Comparison of ENCODE assay signal across 8 cellular contexts in the genomic region with DNA sequence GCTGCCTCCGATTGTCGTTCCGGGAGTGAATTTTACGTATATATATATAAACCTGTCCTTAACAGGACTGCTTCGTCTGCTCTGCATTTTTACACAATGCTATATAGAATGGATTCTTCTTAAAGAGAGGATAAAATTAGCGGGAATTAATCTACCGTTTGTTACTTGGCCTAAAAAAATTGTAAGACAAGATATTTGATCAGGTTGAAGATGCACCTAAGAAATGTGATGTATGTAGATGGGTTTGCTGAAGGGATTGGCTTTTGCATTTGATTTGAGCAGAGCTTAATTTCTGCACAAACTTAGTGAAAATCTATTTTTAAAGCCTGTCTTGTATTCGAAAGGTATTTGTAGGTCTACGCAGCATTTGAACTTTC. TPM values are rescaled to one million over a fixed set of nuclear protein-coding genes. Genes with fewer than 3 reads are reported as not detected.
DNase-seq lines count a peak whose midpoint lies in the region; ATAC-seq, FAIRE-seq and TF ChIP-seq lines count a peak whose summit lies in the region.

No MANE protein-coding gene starts in this region.

- H3K4me1 ChIP-seq in ACC112 (ENCODE audit: control insufficient read depth, insufficient read depth, low read length, unreplicated experiment) (peaks cover 53% of the 10 kb centered on the region), HCT116 (ENCODE audit: control insufficient read depth in 1 of 2, insufficient read depth in 2 of 2, low read length in 2 of 2) (peaks cover 3 to 19% of the 10 kb centered on the region in 2 experiments; a peak in 2 of 4 replicates), K562 (replicated peaks in 1 of 2; ENCODE audit: control insufficient read depth in 2 of 2, insufficient read depth in 2 of 2, low read length in 2 of 2) (peaks cover 3 to 31% of the 10 kb centered on the region in 2 experiments), lung (ENCODE audit: control insufficient read depth in 2 of 2, insufficient read depth in 2 of 2, low read length in 2 of 2) (peaks cover 5 to 24% of the 10 kb centered on the region in 2 donors), upper lobe of right lung (peaks cover 52% of the 10 kb centered on the region)

- H3K4me3 ChIP-seq in ACC112 (ENCODE audit: low read depth, low read length) = peak overlapping the region; percentile 99
- H3K4me3 ChIP-seq in HCT116 (replicated peaks in 1 of 2; ENCODE audit: low read depth in 1 of 2, low read length in 2 of 2) = peak overlapping the region; percentile 76 to 77
- peak overlapping the region; percentile 90 for H3K4me3 ChIP-seq in K562
- peak overlapping the region; percentile 74 for H3K4me3 ChIP-seq in lung
- peak overlapping the region; percentile 89 for H3K4me3 ChIP-seq in upper lobe of right lung

- H3K79me2 ChIP-seq in ACC112 (ENCODE audit: control insufficient read depth, insufficient read depth, low read length, unreplicated experiment) (peaks cover 60% of the 10 kb centered on the region), HCT116 (ENCODE audit: insufficient read depth, low read length) (peaks cover 58% of the 10 kb centered on the region), K562 (ENCODE audit: control insufficient read depth, insufficient read depth, low read length) (peaks cover 66% of the 10 kb centered on the region)

- RAD21 ChIA-PET in HCT116 (lab: Charles Lee; ENCODE audit: low non-redundant PET in 1 of 2, low total read pairs in 2 of 2, uncharacterized antibody in 2 of 2, unreplicated experiment in 2 of 2) = interaction anchor here (0.9 to 1.4 kb wide), 2 partner anchors 131 to 158 kb away, joined by 3 to 9 read pairs; no protein-coding TSS in a partner anchor

- peak overlapping the region; percentile 89 for H3K4me2 ChIP-seq in HCT116 (ENCODE audit: low read length)
- H3K4me2 ChIP-seq in K562 (ENCODE audit: insufficient read depth, low read length) = peak overlapping the region; percentile 84

- no peaks in the 10 kb centered on the region for H3K27me3 ChIP-seq in ACC112 (ENCODE audit: insufficient read depth, low read length)
- no peaks in the 10 kb centered on the region for H3K27me3 ChIP-seq in HCT116 (ENCODE audit: insufficient read depth, low read length)
- H3K27me3 ChIP-seq in K562 (ENCODE audit: control insufficient read depth in 2 of 2, insufficient read depth in 2 of 2, low read length in 2 of 2) = no peaks in the 10 kb centered on the region
- H3K27me3 ChIP-seq in lung (ENCODE audit: control insufficient read depth, insufficient read depth) = no peaks in the 10 kb centered on the region
- H3K27me3 ChIP-seq in upper lobe of right lung = no peaks in the 10 kb centered on the region

- H3K36me3 ChIP-seq in ACC112 (ENCODE audit: insufficient read depth, low read length) (no peaks in the 10 kb centered on the region), HCT116 (ENCODE audit: control insufficient read depth in 1 of 2, insufficient read depth in 2 of 2, low read length in 2 of 2) (no peaks in the 10 kb centered on the region), K562 (ENCODE audit: control insufficient read depth, insufficient read depth, low read length) (no peaks in the 10 kb centered on the region), lung (ENCODE audit: control insufficient read depth in 2 of 2, insufficient read depth in 2 of 2, low read length in 2 of 2) (no peaks in the 10 kb centered on the region), upper lobe of right lung (no peaks in the 10 kb centered on the region)

- 2% methylated on average over 9 of the region's 9 CpGs for WGBS in K562 (ENCODE audit: insufficient coverage, low coverage, missing lambda C conversion rate)
- 0 to 1% methylated on average over 9 of the region's 9 CpGs for WGBS in lung, 2 donors

- H3K9ac ChIP-seq in HCT116 (ENCODE audit: low read length) = peak overlapping the region; percentile 97
- H3K9ac ChIP-seq in K562 (ENCODE audit: insufficient read depth in 1 of 2, low read depth in 2 of 2, low read length in 2 of 2) = peak overlapping the region; percentile 82 to 99

- CTCF ChIA-PET in HCT116 (lab: Charles Lee) (interaction anchor here (1.0 to 2.6 kb wide), 3 partner anchors 131 to 186 kb away, joined by 4 to 29 read pairs (median 12); no protein-coding TSS in a partner anchor), K562 (lab: Yijun Ruan, JAX; ENCODE audit: low intra/inter-chr PET ratio) (interaction anchor here (0.6 to 4.3 kb wide), 5 partner anchors 131 to 213 kb away, joined by 4 to 48 read pairs (median 7); no protein-coding TSS in a partner anchor)

- H2AFZ ChIP-seq in ACC112 (ENCODE audit: low read length, unreplicated experiment) = no peak overlapping the region
- H2AFZ ChIP-seq in HCT116 (ENCODE audit: low read depth, low read length, poor library complexity, severe bottlenecking) = no peak overlapping the region
- peak overlapping the region; percentile 85 for H2AFZ ChIP-seq in K562 (ENCODE audit: low read depth, low read length)

- no peak for TF ChIP-seq POLR2A in HCT116 (IDR thresholded peaks at IDR 0.05; ENCODE audit: borderline replicate concordance, extremely low read depth, insufficient read depth, insufficient read length)
- TF ChIP-seq POLR2A in K562 (conservative IDR thresholded peaks at IDR 0.05) = no peak

- TF ChIP-seq CTCF in HCT116 (IDR thresholded peaks at IDR 0.05 in 2 of 3, conservative IDR thresholded peaks at IDR 0.05 in 1 of 3; ENCODE audit: borderline replicate concordance in 1 of 3, insufficient read depth in 1 of 3, low read depth in 2 of 3, low read length in 2 of 3) (no peak), K562 (IDR thresholded peaks at IDR 0.05 in 2 of 3, conservative IDR thresholded peaks at IDR 0.05 in 1 of 3; ENCODE audit: insufficient read depth in 2 of 3, low read depth in 1 of 3, low read length in 3 of 3) (no peak), lung (IDR thresholded peaks at IDR 0.05; ENCODE audit: control extremely low read depth, extremely low read depth) (no peak), upper lobe of right lung (IDR thresholded peaks at IDR 0.05) (no peak)

- TF ChIP-seq RAD21 in HCT116 (IDR thresholded peaks at IDR 0.05; ENCODE audit: low read depth) (0 out of 2 replicates have a peak, but pooled peaks have one; percentile 1), K562 (CRISPR knock-in tag; conservative IDR thresholded peaks at IDR 0.05 in 1 of 2, IDR thresholded peaks at IDR 0.05 in 1 of 2) (no peak)

- DNase-seq in HCT116 (ENCODE audit: low read depth, low spot score) (no peak), K562 (ENCODE audit: extremely low read depth in 1 of 4, low spot score in 3 of 4) (no peak), lung (ENCODE audit: low spot score) (no peak), upper lobe of right lung (no peak)

- H3K27ac ChIP-seq in ACC112 (ENCODE audit: low read depth, low read length) (peak overlapping the region; percentile 90), HCT116 (ENCODE audit: low read depth, low read length) (peak overlapping the region; percentile 95), K562 (ENCODE audit: extremely low read depth, low read depth, low read length) (peak overlapping the region; percentile 93), lung (ENCODE audit: low read depth in 1 of 2, low read length in 1 of 2) (peak overlapping the region; percentile 98 to 100), upper lobe of right lung (peak overlapping the region; percentile 99)

- no peaks in the 10 kb centered on the region for H3K9me3 ChIP-seq in HCT116 (ENCODE audit: control insufficient read depth in 1 of 2, insufficient read depth in 1 of 2, low read depth in 1 of 2, low read length in 2 of 2)
- H3K9me3 ChIP-seq in K562 (replicated peaks; ENCODE audit: control insufficient read depth, insufficient read depth, low read depth, low read length) = no peaks in the 10 kb centered on the region
- no peaks in the 10 kb centered on the region for H3K9me3 ChIP-seq in lung (ENCODE audit: control insufficient read depth in 2 of 2, insufficient read depth in 1 of 2, low read length in 1 of 2)
- no peaks in the 10 kb centered on the region for H3K9me3 ChIP-seq in upper lobe of right lung

- in situ Hi-C loops in K562 (cut with MboI) = loop anchor here (25.0 kb wide), 1 partner anchor 165 kb away; no protein-coding TSS in a partner anchor

- ATAC-seq in HCT116 = no peak
- no peak for ATAC-seq in K562
- ATAC-seq in lung (ENCODE audit: insufficient read depth, low FRiP score) = no peak
- no peak for ATAC-seq in upper lobe of right lung
- ATAC-seq in GM19324 (IDR thresholded peaks at IDR 0.05; ENCODE audit: low FRiP score, unreplicated experiment) = no peak
- no peak for ATAC-seq in HG02973 (IDR thresholded peaks at IDR 0.05; ENCODE audit: unreplicated experiment)
- no peak for ATAC-seq in HG03460 (IDR thresholded peaks at IDR 0.05; ENCODE audit: unreplicated experiment)

- no peaks in the 10 kb centered on the region for H3K9me1 ChIP-seq in K562 (ENCODE audit: control insufficient read depth, insufficient read depth, low read length)

- TF ChIP-seq EP300 in K562 (IDR thresholded peaks at IDR 0.05; ENCODE audit: low read length) = no peak

- no peak for FAIRE-seq in K562 (lab: Jason Lieb, UNC)

- H3K9me2 ChIP-seq in HCT116 (ENCODE audit: insufficient read depth) = no peaks in the 10 kb centered on the region

- H4K20me1 ChIP-seq in HCT116 (ENCODE audit: insufficient read depth) = peaks cover 21% of the 10 kb centered on the region
- H4K20me1 ChIP-seq in K562 (replicated peaks; ENCODE audit: control insufficient read depth, insufficient read depth, low read length) = peaks cover 8% of the 10 kb centered on the region; the same call in 1 of the 2 replicates

- intact Hi-C loops in HCT116 (cut with micrococcal nuclease) = loop anchor here (5.0 kb wide), 1 partner anchor 1000 kb away; no protein-coding TSS in a partner anchor
- intact Hi-C loops in K562 (cut with micrococcal nuclease) = loop anchor here (5.0 kb wide), 1 partner anchor 70 kb away; no protein-coding TSS in a partner anchor
- intact Hi-C loops in upper lobe of right lung (cut with DNase I) = loop anchor here (10.0 kb wide), 1 partner anchor 158 kb away; no protein-coding TSS in a partner anchor

- no TSS peak for BruUV-seq in HCT116 (replicated peaks; lab: Mats Ljungman, UMichigan)
- BruUV-seq in K562 (replicated peaks; lab: Mats Ljungman, UMichigan) = no TSS peak

- POLR2A ChIA-PET in HCT116 (lab: Charles Lee) = interaction anchor here (0.8 to 1.7 kb wide), 5 partner anchors 17 to 131 kb away, joined by 3 to 6 read pairs (median 3); partner anchors contain the start of gene TRMT61B
- POLR2A ChIA-PET in K562 (lab: Yijun Ruan, JAX) = interaction anchor here (0.5 to 2.0 kb wide), 14 partner anchors 9 to 1440 kb away, joined by 3 to 10 read pairs (median 4); partner anchors contain the start of gene WDR43

RNA-seq across cellular contexts. Expression of gene PPP1CB, which starts 1.0 kb away (rescaled TPM):
- total RNA-seq in HCT116 (2021; ENCODE audit: unreplicated experiment) (174 TPM), K562 (2014; rRNA removed) (31.6 and 40.6 TPM in 2 replicates), K562 (2014; rRNA removed; fragmentation: Illumina TruSeq; extraction: Trizol) (77.4 and 95.2 TPM in 2 replicates), K562 (2015; rRNA removed; fragmentation: Illumina TruSeq; extraction: Trizol) (55.3 and 67.5 TPM in 2 replicates), K562 (2021) (113 and 118 TPM in 2 replicates), lung (100 to 1,000 TPM; 276 to 309 TPM), upper lobe of right lung (256 TPM)
- polyA plus RNA-seq in HCT116 (2012) = 51.1 and 53.5 TPM in 2 replicates
- 15.2 and 51.7 TPM in 2 replicates for total RNA-seq in K562 (2011; cell fraction: chromatin; rRNA removed; ENCODE audit: low replicate concordance)
- 10.0 and 11.2 TPM in 2 replicates for total RNA-seq in K562 (2011; cell fraction: nucleolus; rRNA removed)
- total RNA-seq in K562 (2011; cell fraction: nucleoplasm; rRNA removed) = 20.1 and 31.0 TPM in 2 replicates
- polyA plus RNA-seq in K562 (2011; rRNA removed) (42.1 and 58.9 TPM in 2 replicates), K562 (2014; fragmentation: Illumina TruSeq; extraction: Trizol) (41.5 and 49.0 TPM in 2 replicates), K562 (2014; fragmentation: Nextera tagmentation; extraction: Ambion mirVana) (100 to 1,000 TPM in 1 of 2 experiments, 10 to 100 TPM in 1; 55.7 to 112 TPM), K562 (2014; rRNA removed) (25.6 and 27.0 TPM in 2 replicates), lung (10 to 100 TPM; 85.7 to 86.5 TPM)
- polyA plus RNA-seq in K562 (2011; cell fraction: cytosol; rRNA removed) = 10.3 and 23.6 TPM in 2 replicates
- 7.4 and 13.1 TPM in 2 replicates for polyA plus RNA-seq in K562 (2011; cell fraction: nucleus; rRNA removed)
- polyA plus RNA-seq in K562 (2012) = 49.8 and 54.7 TPM in 2 replicates
- 134 and 142 TPM in 2 replicates for polyA minus RNA-seq in K562 (2011; rRNA and poly(A)+ RNA removed)
- polyA minus RNA-seq in K562 (2011; cell fraction: cytosol; rRNA and poly(A)+ RNA removed) = 60.7 and 63.8 TPM in 2 replicates
- polyA minus RNA-seq in K562 (2011; cell fraction: nucleus; rRNA and poly(A)+ RNA removed) = 11.8 and 27.0 TPM in 2 replicates

RNA-seq across cellular contexts. Expression of gene SPDYA, which starts 58.0 kb away (rescaled TPM):
- total RNA-seq in HCT116 (2021; ENCODE audit: unreplicated experiment) = 1.2 TPM
- 0.12 and 0.25 TPM in 2 replicates for polyA plus RNA-seq in HCT116 (2012)
- total RNA-seq in K562 (2011; cell fraction: chromatin; rRNA removed; ENCODE audit: low replicate concordance) = 0.74 and 4.7 TPM in 2 replicates
- not detected in 2 replicates for total RNA-seq in K562 (2011; cell fraction: nucleolus; rRNA removed)
- 1.2 and 1.7 TPM in 2 replicates for total RNA-seq in K562 (2011; cell fraction: nucleoplasm; rRNA removed)
- 0.05 and 0.37 TPM in 2 replicates for total RNA-seq in K562 (2014; rRNA removed)
- 0.22 and 0.44 TPM in 2 replicates for total RNA-seq in K562 (2014; rRNA removed; fragmentation: Illumina TruSeq; extraction: Trizol)
- 0.41 and 0.43 TPM in 2 replicates for total RNA-seq in K562 (2015; rRNA removed; fragmentation: Illumina TruSeq; extraction: Trizol)
- 0.16 and 0.27 TPM in 2 replicates for total RNA-seq in K562 (2021)
- 0.07 and 0.09 TPM in 2 replicates for polyA plus RNA-seq in K562 (2011; rRNA removed)
- polyA plus RNA-seq in K562 (2011; cell fraction: cytosol; rRNA removed) = not detected in 2 replicates
- 0.18 TPM in 1 of 2 replicates, not detected in the other for polyA plus RNA-seq in K562 (2011; cell fraction: nucleus; rRNA removed)
- polyA plus RNA-seq in K562 (2012) = 0.26 and 0.32 TPM in 2 replicates
- 0.10 TPM in 1 of 2 replicates, not detected in the other for polyA plus RNA-seq in K562 (2014; fragmentation: Illumina TruSeq; extraction: Trizol)
- polyA plus RNA-seq in K562 (2014; fragmentation: Nextera tagmentation; extraction: Ambion mirVana) = 1 to 10 TPM in 1 of 2 experiments, under 1 TPM in 1; 0.62 to 1.6 TPM
- 0.17 TPM in 1 of 2 replicates, not detected in the other for polyA plus RNA-seq in K562 (2014; rRNA removed)
- polyA minus RNA-seq in K562 (2011; rRNA and poly(A)+ RNA removed) = 0.74 and 1.0 TPM in 2 replicates
- not detected in 2 replicates for polyA minus RNA-seq in K562 (2011; cell fraction: cytosol; rRNA and poly(A)+ RNA removed)
- 0.54 and 1.00 TPM in 2 replicates for polyA minus RNA-seq in K562 (2011; cell fraction: nucleus; rRNA and poly(A)+ RNA removed)
- total RNA-seq in lung = 1 to 10 TPM; 1.1 to 6.9 TPM
- polyA plus RNA-seq in lung = under 1 TPM; 0.10 to 0.11 TPM
- 1.5 TPM for total RNA-seq in upper lobe of right lung
